Comparison of ENCODE assay signal across 18 cellular contexts in the genomic region with DNA sequence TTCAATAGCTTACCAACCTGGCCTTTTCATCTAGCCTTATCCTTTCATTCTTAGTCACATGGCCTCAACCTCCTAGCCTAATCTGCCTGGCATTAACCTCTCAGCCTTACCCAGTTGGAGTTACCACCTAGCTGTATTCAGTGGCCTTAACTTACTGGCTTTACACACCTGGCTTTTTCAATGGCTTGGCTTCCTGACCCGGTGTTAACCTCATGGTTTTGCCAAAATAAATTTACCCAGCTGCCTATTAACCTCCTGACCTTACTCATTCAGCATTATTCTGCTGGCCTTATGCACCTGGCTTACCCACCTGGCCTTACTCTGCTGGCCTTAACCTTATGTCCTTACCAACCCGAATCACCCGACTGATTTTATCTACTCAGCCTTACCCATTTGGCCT.
DNase-seq lines count a peak whose midpoint lies in the region; ATAC-seq and TF ChIP-seq lines count a peak whose summit lies in the region.
"Had no signal": no experiment of that assay in that cellular context is flagged by ENCODE, and none has a peak within 500 bp of the region (broad histone marks: within the 10 kb centered on the region; RNA-seq: fewer than 3 reads in every experiment).

No MANE protein-coding gene starts in this region.

- no peak overlapping the region for H3K27ac Mint-ChIP-seq in activated T-cell treated with anti-CD3 and anti-CD28 coated beads, Interleukin-2, amount 50 U/mL, for 24 hours
- H3K27ac Mint-ChIP-seq: CD8-positive, alpha-beta T cell; GM23338 had no signal

- H3K9me3 Mint-ChIP-seq in activated T-cell treated with anti-CD3 and anti-CD28 coated beads, Interleukin-2, amount 50 U/mL, for 24 hours, result peaks cover 3% of the 10 kb centered on the region
- H3K9me3 Mint-ChIP-seq: GM23338 had no signal

- no peaks in the 10 kb centered on the region for H3K27me3 Mint-ChIP-seq in activated T-cell treated with anti-CD3 and anti-CD28 coated beads, Interleukin-2, amount 50 U/mL, for 24 hours

- H3K4me2 ChIP-seq in KMS-11, result peak overlapping the region; percentile 57; the same call in 1 of the 2 replicates
- H3K4me2 ChIP-seq: A549, GM23338 had no signal

- H3K9ac ChIP-seq in KMS-11, result no peak overlapping the region; the same call in 1 of the 2 replicates

- no peaks in the 10 kb centered on the region for H3K36me3 ChIP-seq in KMS-11 (ENCODE audit: insufficient read depth)
- H3K36me3 ChIP-seq: BE2C had no signal

- no peak overlapping the region for H3K4me3 ChIP-seq in KMS-11 (IDR thresholded peaks at IDR 0.05; ENCODE audit: insufficient read depth, low read depth, low read length)
- H3K4me3 ChIP-seq: A549, GM23338 had no signal

- peak; percentile 76 for DNase-seq in NCI-H146 (lab: John Stamatoyannopoulos, UW)
- DNase-seq in RPMI8226, result peak; percentile 94
- DNase-seq in mucosa of gallbladder (ENCODE audit: low spot score), result peak; percentile 2
- DNase-seq in activated T-cell treated with anti-CD3 and anti-CD28 coated beads, Interleukin-2, amount 50 U/mL, for 24 hours, result no peak
- no peak for DNase-seq in activated CD8-positive, alpha-beta memory T cell treated with anti-CD3 and anti-CD28 coated beads, Interleukin-2, amount 50 U/mL, for 48 hours
- DNase-seq in NCI-H2227 (lab: John Stamatoyannopoulos, UW; ENCODE audit: unreplicated experiment), result no peak
- DNase-seq: BE2C; CD8-positive, alpha-beta T cell; COR-L47; DMS153; GF-D8; H7 had no signal

- H3K79me2 ChIP-seq in KMS-11 (ENCODE audit: insufficient read depth, low read depth), result no peaks in the 10 kb centered on the region

- H3K36me3 Mint-ChIP-seq in activated T-cell treated with anti-CD3 and anti-CD28 coated beads, Interleukin-2, amount 50 U/mL, for 24 hours (ENCODE audit: low read depth), result no peaks in the 10 kb centered on the region
- H3K36me3 Mint-ChIP-seq: CD8-positive, alpha-beta T cell had no signal

- no peaks in the 10 kb centered on the region for H3K27me3 ChIP-seq in KMS-11 (ENCODE audit: insufficient read depth, low read depth)
- H3K27me3 ChIP-seq: BE2C had no signal

- H3K4me3 Mint-ChIP-seq in activated T-cell treated with anti-CD3 and anti-CD28 coated beads, Interleukin-2, amount 50 U/mL, for 24 hours, result no peak overlapping the region
- H3K4me3 Mint-ChIP-seq: CD8-positive, alpha-beta T cell; GM23338 had no signal

- no peaks in the 10 kb centered on the region for H3K4me1 Mint-ChIP-seq in activated T-cell treated with anti-CD3 and anti-CD28 coated beads, Interleukin-2, amount 50 U/mL, for 24 hours (ENCODE audit: low read depth)
- H3K4me1 Mint-ChIP-seq: GM23338 had no signal

- TF ChIP-seq CTCF in KMS-11 (conservative IDR thresholded peaks at IDR 0.05; ENCODE audit: low read depth, low read length), result no peak

- peak overlapping the region; percentile 46; the same call in 1 of the 2 replicates for H3K27ac ChIP-seq in KMS-11
- H3K27ac ChIP-seq: A549, C4-2B, HL-60 had no signal

- no peaks in the 10 kb centered on the region for H4K20me1 ChIP-seq in KMS-11 (ENCODE audit: insufficient read depth)

- peak overlapping the region; percentile 11; the same call in 1 of the 2 replicates for H2AFZ ChIP-seq in KMS-11 (ENCODE audit: low read depth)
- H2AFZ ChIP-seq: GM23338 had no signal

- peaks cover 64% of the 10 kb centered on the region for H3K4me1 ChIP-seq in KMS-11 (ENCODE audit: low read depth, poor library complexity, severe bottlenecking)
- H3K4me1 ChIP-seq: A549, BE2C had no signal

- ATAC-seq in GM21619 (IDR thresholded peaks at IDR 0.05; ENCODE audit: unreplicated experiment), result no peak
- ATAC-seq: A549; CD8-positive, alpha-beta T cell; GM23338 had no signal

Comparison
In these comparisons a context has a peak if more than half of its experiments do, and no peak if none do; other contexts are left out.
1. DNase-seq: peak in NCI-H146 (single experiment), RPMI8226 (single experiment) and mucosa of gallbladder (single experiment); none in activated T-cell treated with anti-CD3 and anti-CD28 coated beads, Interleukin-2, amount 50 U/mL, for 24 hours (single experiment), activated CD8-positive, alpha-beta memory T cell treated with anti-CD3 and anti-CD28 coated beads, Interleukin-2, amount 50 U/mL, for 48 hours (single experiment) and NCI-H2227 (single experiment).